In the genomic region with DNA sequence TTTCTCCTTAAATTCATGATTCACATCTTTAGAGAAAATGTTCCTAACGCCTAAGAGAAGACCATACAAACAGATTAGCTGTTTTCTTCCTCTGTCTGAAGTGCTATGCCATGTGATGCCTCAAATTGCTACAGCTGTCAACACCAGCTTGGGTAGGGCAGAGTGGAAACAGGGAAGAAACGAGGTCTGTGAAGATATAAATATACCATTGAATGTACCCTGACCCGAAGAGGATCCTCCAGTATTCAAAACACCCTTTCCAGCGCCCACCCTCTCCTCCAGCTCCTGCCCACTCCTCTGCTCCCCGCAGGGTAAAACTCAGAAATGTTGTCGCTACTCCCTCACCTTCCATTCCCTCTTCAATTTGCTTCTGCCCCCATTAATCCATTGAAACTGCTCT, we compare ENCODE assay signal across 17 cellular contexts. TPM values are rescaled to one million over a fixed set of nuclear protein-coding genes. Genes with fewer than 3 reads are reported as not detected.
DNase-seq lines count a peak whose midpoint lies in the region; ATAC-seq and TF ChIP-seq lines count a peak whose summit lies in the region.
"Had no signal": no experiment of that assay in that cellular context is flagged by ENCODE, and none has a peak within 500 bp of the region (broad histone marks: within the 10 kb centered on the region; RNA-seq: fewer than 3 reads in every experiment).

No MANE protein-coding gene starts in this region.

- H3K36me3 Mint-ChIP-seq in GM23338 (ENCODE audit: low read depth) = no peaks in the 10 kb centered on the region
- H3K36me3 Mint-ChIP-seq in effector memory CD8-positive, alpha-beta T cell (ENCODE audit: insufficient read depth) = peaks cover 10% of the 10 kb centered on the region
- H3K36me3 Mint-ChIP-seq: activated naive CD4-positive, alpha-beta T cell treated with anti-CD3 and anti-CD28 coated beads, Interleukin-2, amount 10 ng/mL, durations not matched to agents 7 days and 5 days; neural progenitor cell had no signal

- H3K27me3 ChIP-seq in GM23338 (ENCODE audit: insufficient read depth) (peaks cover 9% of the 10 kb centered on the region), heart right ventricle (no peaks in the 10 kb centered on the region)

- no peaks in the 10 kb centered on the region for H3K79me2 ChIP-seq in GM23338 (replicated peaks; ENCODE audit: insufficient read depth)

- no peak overlapping the region for H3K4me2 ChIP-seq in GM23338
- H3K4me2 ChIP-seq: neural progenitor cell had no signal

- peaks cover 22% of the 10 kb centered on the region for H3K27me3 Mint-ChIP-seq in GM23338 (ENCODE audit: insufficient read depth, low read depth, poor library complexity)
- no peaks in the 10 kb centered on the region for H3K27me3 Mint-ChIP-seq in effector memory CD8-positive, alpha-beta T cell

- H2AFZ ChIP-seq in GM23338 = peak overlapping the region; percentile 93
- H2AFZ ChIP-seq: neural progenitor cell had no signal

- no peaks in the 10 kb centered on the region for H3K9me2 ChIP-seq in GM23338 (ENCODE audit: insufficient read depth)

- peaks cover 41% of the 10 kb centered on the region for H3K4me1 Mint-ChIP-seq in GM23338
- H3K4me1 Mint-ChIP-seq in effector memory CD8-positive, alpha-beta T cell (ENCODE audit: low read depth in 2 of 2) = peaks cover 35 to 38% of the 10 kb centered on the region in 2 donors

- no peaks in the 10 kb centered on the region for H3K9me3 ChIP-seq in heart right ventricle
- H3K9me3 ChIP-seq: colonic mucosa had no signal

- peaks cover 5% of the 10 kb centered on the region; the same call in 1 of the 2 replicates for H3F3A ChIP-seq in GM23338 (replicated peaks; ENCODE audit: low read depth)

- H3K4me1 ChIP-seq in GM23338 (ENCODE audit: insufficient read depth) (peaks cover 28% of the 10 kb centered on the region), heart right ventricle (peaks cover 0 to 39% (median 11%) of the 10 kb centered on the region in 9 donors)
- H3K4me1 ChIP-seq: colonic mucosa, neural progenitor cell had no signal

- no peaks in the 10 kb centered on the region for H3K9me3 Mint-ChIP-seq in GM23338
- H3K9me3 Mint-ChIP-seq in effector memory CD8-positive, alpha-beta T cell = no peaks in the 10 kb centered on the region
- H3K9me3 Mint-ChIP-seq: activated naive CD4-positive, alpha-beta T cell treated with anti-CD3 and anti-CD28 coated beads, Interleukin-2, amount 10 ng/mL, durations not matched to agents 7 days and 5 days; neural progenitor cell had no signal

- H3K4me3 ChIP-seq in GM23338 (no peak overlapping the region), heart right ventricle (no peak overlapping the region)
- H3K4me3 ChIP-seq: colonic mucosa, neural progenitor cell had no signal

- 37 to 39% methylated on average over 6 of the region's 6 CpGs for WGBS in heart right ventricle, 2 donors

- H4K20me1 ChIP-seq in GM23338 (replicated peaks; ENCODE audit: insufficient read depth) = no peaks in the 10 kb centered on the region

- no peak overlapping the region for H3K27ac ChIP-seq in GM23338 (ENCODE audit: low read depth)
- H3K27ac ChIP-seq in angular gyrus (ENCODE audit: low read depth, low read length) = peak overlapping the region; percentile 82
- H3K27ac ChIP-seq in heart right ventricle = peak overlapping the region in 8 of 10 donors; percentile 25 to 70 (median 60)
- H3K27ac ChIP-seq: colonic mucosa, neural progenitor cell, VCaP had no signal

- DNase-seq in GM23338 (ENCODE audit: low spot score) (no peak), heart right ventricle (no peak), pons (ENCODE audit: low spot score) (peak; percentile 67), GM20000 (ENCODE audit: low spot score) (no peak)
- DNase-seq in effector memory CD8-positive, alpha-beta T cell = no peak
- DNase-seq in activated effector memory CD4-positive, alpha-beta T cell treated with anti-CD3 and anti-CD28 coated beads, Interleukin-2, amount 50 U/mL, for 16 hours = no peak
- DNase-seq: activated naive CD4-positive, alpha-beta T cell treated with anti-CD3 and anti-CD28 coated beads, Interleukin-2, amount 10 ng/mL, durations not matched to agents 7 days and 5 days; colonic mucosa; KG1; NCI-H1930; NCI-H510A treated with DMSO at 0.1 percent for 48 hours; stimulated activated CD4-positive, alpha-beta T cell treated with anti-CD3 and anti-CD28 coated beads, Interleukin-12 subunit alpha, Interleukin-12 subunit beta, amount 100 ng/mL, for 4 hours had no signal

- H3K36me3 ChIP-seq in GM23338 (ENCODE audit: insufficient read depth) (no peaks in the 10 kb centered on the region), heart right ventricle (no peaks in the 10 kb centered on the region)
- H3K36me3 ChIP-seq: colonic mucosa, neural progenitor cell had no signal

- no peak overlapping the region for H3K27ac Mint-ChIP-seq in GM23338
- H3K27ac Mint-ChIP-seq in effector memory CD8-positive, alpha-beta T cell = peak overlapping the region in 1 of 2 donors; percentile 97
- H3K27ac Mint-ChIP-seq: activated naive CD4-positive, alpha-beta T cell treated with anti-CD3 and anti-CD28 coated beads, Interleukin-2, amount 10 ng/mL, durations not matched to agents 7 days and 5 days; neural progenitor cell had no signal

- TF ChIP-seq CTCF in GM23338 (conservative IDR thresholded peaks at IDR 0.05; ENCODE audit: low read depth in 2 of 2) = no peak
- TF ChIP-seq CTCF in heart right ventricle (IDR thresholded peaks at IDR 0.05) = no peak
- no peak for TF ChIP-seq CTCF in GM20000 (IDR thresholded peaks at IDR 0.05; ENCODE audit: extremely low read depth, missing control alignments)

- no peak for ATAC-seq in GM23338
- ATAC-seq in heart right ventricle = peak in 6 of 8 donors; percentile 43 to 81 (median 50)
- no peak for ATAC-seq in effector memory CD8-positive, alpha-beta T cell (replicated peaks)

- intact Hi-C loops in heart right ventricle (cut with DNase I) = no loop called here

- no peak overlapping the region for H3K4me3 Mint-ChIP-seq in GM23338
- no peak overlapping the region for H3K4me3 Mint-ChIP-seq in effector memory CD8-positive, alpha-beta T cell
- H3K4me3 Mint-ChIP-seq: activated naive CD4-positive, alpha-beta T cell treated with anti-CD3 and anti-CD28 coated beads, Interleukin-2, amount 10 ng/mL, durations not matched to agents 7 days and 5 days; neural progenitor cell had no signal

TF ChIP-seq in GM23338, 12 proteins besides CTCF, POLR2A, EP300 and RAD21 (continues in another document):
- TF ChIP-seq ZNF331 (CRISPR knock-in tag; IDR thresholded peaks at IDR 0.05; ENCODE audit: low read depth) (no peak), POLR2AphosphoS5 (IDR thresholded peaks at IDR 0.05; ENCODE audit: low read depth) (no peak), EZH2phosphoT487 (IDR thresholded peaks at IDR 0.05; ENCODE audit: unreplicated experiment) (no peak), JUNB (IDR thresholded peaks at IDR 0.05; ENCODE audit: unreplicated experiment) (no peak), ZNF114 (CRISPR knock-in tag; IDR thresholded peaks at IDR 0.05) (no peak)
- TF ChIP-seq, protein P1, sequence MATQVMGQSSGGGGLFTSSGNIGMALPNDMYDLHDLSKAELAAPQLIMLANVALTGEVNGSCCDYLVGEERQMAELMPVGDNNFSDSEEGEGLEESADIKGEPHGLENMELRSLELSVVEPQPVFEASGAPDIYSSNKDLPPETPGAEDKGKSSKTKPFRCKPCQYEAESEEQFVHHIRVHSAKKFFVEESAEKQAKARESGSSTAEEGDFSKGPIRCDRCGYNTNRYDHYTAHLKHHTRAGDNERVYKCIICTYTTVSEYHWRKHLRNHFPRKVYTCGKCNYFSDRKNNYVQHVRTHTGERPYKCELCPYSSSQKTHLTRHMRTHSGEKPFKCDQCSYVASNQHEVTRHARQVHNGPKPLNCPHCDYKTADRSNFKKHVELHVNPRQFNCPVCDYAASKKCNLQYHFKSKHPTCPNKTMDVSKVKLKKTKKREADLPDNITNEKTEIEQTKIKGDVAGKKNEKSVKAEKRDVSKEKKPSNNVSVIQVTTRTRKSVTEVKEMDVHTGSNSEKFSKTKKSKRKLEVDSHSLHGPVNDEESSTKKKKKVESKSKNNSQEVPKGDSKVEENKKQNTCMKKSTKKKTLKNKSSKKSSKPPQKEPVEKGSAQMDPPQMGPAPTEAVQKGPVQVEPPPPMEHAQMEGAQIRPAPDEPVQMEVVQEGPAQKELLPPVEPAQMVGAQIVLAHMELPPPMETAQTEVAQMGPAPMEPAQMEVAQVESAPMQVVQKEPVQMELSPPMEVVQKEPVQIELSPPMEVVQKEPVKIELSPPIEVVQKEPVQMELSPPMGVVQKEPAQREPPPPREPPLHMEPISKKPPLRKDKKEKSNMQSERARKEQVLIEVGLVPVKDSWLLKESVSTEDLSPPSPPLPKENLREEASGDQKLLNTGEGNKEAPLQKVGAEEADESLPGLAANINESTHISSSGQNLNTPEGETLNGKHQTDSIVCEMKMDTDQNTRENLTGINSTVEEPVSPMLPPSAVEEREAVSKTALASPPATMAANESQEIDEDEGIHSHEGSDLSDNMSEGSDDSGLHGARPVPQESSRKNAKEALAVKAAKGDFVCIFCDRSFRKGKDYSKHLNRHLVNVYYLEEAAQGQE (IDR thresholded peaks at IDR 0.05; ENCODE audit: unreplicated experiment) = no peak

RNA-seq across cellular contexts. Expression of a gene that starts 4.8 kb away (rescaled TPM):
- 17.9 and 18.3 TPM in 2 replicates for total RNA-seq in GM23338 (2014; rRNA removed; shearing (Covaris generic))
- 10.3 and 13.0 TPM in 2 replicates for polyA plus RNA-seq in GM23338 (2016; fragmentation: Nextera tagmentation; extraction: Ambion mirVana)
- 100 to 1,000 TPM; 113 to 164 (median 144) TPM for total RNA-seq in heart right ventricle
- polyA plus RNA-seq in heart right ventricle = 10 to 100 TPM; 64.4 to 88.4 TPM

RNA-seq across cellular contexts. Expression of a gene that starts 40.3 kb away (rescaled TPM):
- 0.10 TPM in 1 of 2 replicates, not detected in the other for total RNA-seq in GM23338 (2014; rRNA removed; shearing (Covaris generic))
- 0.09 TPM in 1 of 2 replicates, not detected in the other for polyA plus RNA-seq in GM23338 (2016; fragmentation: Nextera tagmentation; extraction: Ambion mirVana)
- total RNA-seq in heart right ventricle = under 1 TPM in 4 of 10 donors, not detected in 6; 0.06 to 0.17 (median 0.10) TPM
- polyA plus RNA-seq in heart right ventricle = not detected
- total RNA-seq: kidney epithelial cell; T-helper 1 cell treated with Interleukin-12 subunit alpha and Interleukin-12 subunit beta and Interleukin-4 antibody, amounts not matched to agents 30 ng/mL and 1 ng/mL, for 36 hours had no signal

Comparison
In these comparisons a context has a peak if more than half of its experiments do, and no peak if none do; other contexts are left out.
1. ATAC-seq: peak in heart right ventricle (6 of 8); none in GM23338 (single experiment) and effector memory CD8-positive, alpha-beta T cell (single experiment).